1 cellular context compared by ENCODE assay signal in the genomic region with DNA sequence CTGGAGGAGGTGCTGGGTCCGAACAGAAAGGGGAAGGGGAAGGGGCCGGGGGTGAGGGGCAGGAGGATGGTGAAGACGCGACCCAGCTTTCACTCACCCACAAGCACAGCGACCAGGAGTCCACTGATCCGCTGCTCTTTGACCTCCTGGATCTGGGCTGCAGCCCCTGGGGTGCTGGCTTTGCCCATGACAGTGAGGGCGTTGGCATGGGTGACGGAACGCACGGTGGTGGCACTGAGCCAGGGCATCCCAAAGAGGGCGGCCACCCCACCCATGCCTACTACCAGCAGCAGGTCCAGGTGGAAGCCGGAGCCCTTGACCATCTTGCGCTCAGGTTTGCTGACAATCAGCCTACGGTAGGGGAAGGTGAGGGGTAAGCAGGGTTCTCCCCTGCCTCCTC.
A peak's percentile ranks its signal among the peaks of the same experiment; 100 is the strongest.
TF ChIP-seq lines count a peak whose summit lies in the region.

No MANE protein-coding gene starts in this region.

TF ChIP-seq in HepG2, 621 proteins besides CTCF, POLR2A, EP300 and RAD21:
- TF ChIP-seq, protein P1, sequence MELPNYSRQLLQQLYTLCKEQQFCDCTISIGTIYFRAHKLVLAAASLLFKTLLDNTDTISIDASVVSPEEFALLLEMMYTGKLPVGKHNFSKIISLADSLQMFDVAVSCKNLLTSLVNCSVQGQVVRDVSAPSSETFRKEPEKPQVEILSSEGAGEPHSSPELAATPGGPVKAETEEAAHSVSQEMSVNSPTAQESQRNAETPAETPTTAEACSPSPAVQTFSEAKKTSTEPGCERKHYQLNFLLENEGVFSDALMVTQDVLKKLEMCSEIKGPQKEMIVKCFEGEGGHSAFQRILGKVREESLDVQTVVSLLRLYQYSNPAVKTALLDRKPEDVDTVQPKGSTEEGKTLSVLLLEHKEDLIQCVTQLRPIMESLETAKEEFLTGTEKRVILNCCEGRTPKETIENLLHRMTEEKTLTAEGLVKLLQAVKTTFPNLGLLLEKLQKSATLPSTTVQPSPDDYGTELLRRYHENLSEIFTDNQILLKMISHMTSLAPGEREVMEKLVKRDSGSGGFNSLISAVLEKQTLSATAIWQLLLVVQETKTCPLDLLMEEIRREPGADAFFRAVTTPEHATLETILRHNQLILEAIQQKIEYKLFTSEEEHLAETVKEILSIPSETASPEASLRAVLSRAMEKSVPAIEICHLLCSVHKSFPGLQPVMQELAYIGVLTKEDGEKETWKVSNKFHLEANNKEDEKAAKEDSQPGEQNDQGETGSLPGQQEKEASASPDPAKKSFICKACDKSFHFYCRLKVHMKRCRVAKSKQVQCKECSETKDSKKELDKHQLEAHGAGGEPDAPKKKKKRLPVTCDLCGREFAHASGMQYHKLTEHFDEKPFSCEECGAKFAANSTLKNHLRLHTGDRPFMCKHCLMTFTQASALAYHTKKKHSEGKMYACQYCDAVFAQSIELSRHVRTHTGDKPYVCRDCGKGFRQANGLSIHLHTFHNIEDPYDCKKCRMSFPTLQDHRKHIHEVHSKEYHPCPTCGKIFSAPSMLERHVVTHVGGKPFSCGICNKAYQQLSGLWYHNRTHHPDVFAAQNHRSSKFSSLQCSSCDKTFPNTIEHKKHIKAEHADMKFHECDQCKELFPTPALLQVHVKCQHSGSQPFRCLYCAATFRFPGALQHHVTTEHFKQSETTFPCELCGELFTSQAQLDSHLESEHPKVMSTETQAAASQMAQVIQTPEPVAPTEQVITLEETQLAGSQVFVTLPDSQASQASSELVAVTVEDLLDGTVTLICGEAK (IDR thresholded peaks at IDR 0.05): no peak
- TF ChIP-seq, protein P1 (CRISPR knock-in tag; IDR thresholded peaks at IDR 0.05): no peak
- TF ChIP-seq FLYWCH1 (CRISPR knock-in tag; IDR thresholded peaks at IDR 0.05) (no peak), PCBP1 (IDR thresholded peaks at IDR 0.05; ENCODE audit: borderline replicate concordance, low read depth, low read length) (0 out of 2 replicates have a peak, but pooled peaks have one; percentile 42)
